In genomic region chr10:110492069-110492782, GRCh38 we compare ENCODE assay signal across 13 cellular contexts. TPM values are rescaled to one million over a fixed set of nuclear protein-coding genes. Genes with fewer than 3 reads are reported as not detected.
DNase-seq lines count a peak whose midpoint lies in the region; ATAC-seq, FAIRE-seq and TF ChIP-seq lines count a peak whose summit lies in the region.
"Had no signal": no experiment of that assay in that cellular context is flagged by ENCODE, and none has a peak within 500 bp of the region (broad histone marks: within the 10 kb centered on the region; RNA-seq: fewer than 3 reads in every experiment).

No MANE protein-coding gene starts in this region.

- peaks cover 6% of the 10 kb centered on the region; the same call in 1 of the 2 replicates for H3K79me2 ChIP-seq in OCI-LY3 (ENCODE audit: low read length)

- H3K9me3 ChIP-seq in OCI-LY3 (ENCODE audit: insufficient read depth, low read length) (no peaks in the 10 kb centered on the region), small intestine (ENCODE audit: control insufficient read depth, low read depth) (no peaks in the 10 kb centered on the region)
- H3K9me3 ChIP-seq: Caco-2, gastroesophageal sphincter had no signal

- peak overlapping the region; percentile 20; the same call in 1 of the 2 replicates for H3K4me2 ChIP-seq in OCI-LY3 (ENCODE audit: low read length)

- no peak for FAIRE-seq in small intestine (lab: Jason Lieb, UNC)
- FAIRE-seq: TTC549 had no signal

- H3K4me3 ChIP-seq in OCI-LY3 (ENCODE audit: low read length) (no peak overlapping the region), small intestine (ENCODE audit: low read depth in 1 of 2, low read length in 2 of 2) (no peak overlapping the region)
- H3K4me3 ChIP-seq: gastroesophageal sphincter had no signal

- TF ChIP-seq CTCF in HFFc6 (IDR thresholded peaks at IDR 0.05): no peak
- no peak for TF ChIP-seq CTCF in OCI-LY3 (IDR thresholded peaks at IDR 0.05; ENCODE audit: low read depth, low read length)

- 0 out of 2 replicates have a peak, but pooled peaks cover 2% of the 10 kb centered on the region for H4K20me1 ChIP-seq in OCI-LY3 (ENCODE audit: insufficient read depth, low read length)

- peaks cover 76% of the 10 kb centered on the region for H3K4me1 Mint-ChIP-seq in HFFc6 (ENCODE audit: low read depth)
- peaks cover 33 to 47% (median 41%) of the 10 kb centered on the region in 3 donors for H3K4me1 Mint-ChIP-seq in naive B cell
- peaks cover 24% of the 10 kb centered on the region for H3K4me1 Mint-ChIP-seq in activated T-cell treated with anti-CD3 and anti-CD28 coated beads, Interleukin-2, amount 50 U/mL, for 4 hours (ENCODE audit: low read depth)

- no peak overlapping the region for H3K9ac ChIP-seq in OCI-LY3 (ENCODE audit: low read length)

- peaks cover 19% of the 10 kb centered on the region for H3K36me3 Mint-ChIP-seq in HFFc6 (ENCODE audit: low read depth)
- no peaks in the 10 kb centered on the region for H3K36me3 Mint-ChIP-seq in naive B cell
- H3K36me3 Mint-ChIP-seq in activated T-cell treated with anti-CD3 and anti-CD28 coated beads, Interleukin-2, amount 50 U/mL, for 4 hours (ENCODE audit: insufficient read depth): peaks cover 3% of the 10 kb centered on the region

- WGBS in small intestine, 3 donors: 71 to 76% (median 75%) methylated on average over 3 of the region's 3 CpGs

- ATAC-seq in GM18517 (IDR thresholded peaks at IDR 0.05; ENCODE audit: unreplicated experiment) (peak; percentile 54), naive B cell (ENCODE audit: low read depth in 2 of 2) (peak; percentile 81 to 83)
- no peak for ATAC-seq in activated T-cell treated with anti-CD3 and anti-CD28 coated beads, Interleukin-2, amount 50 U/mL, for 4 hours
- ATAC-seq: gastroesophageal sphincter had no signal

- H3K4me1 ChIP-seq in OCI-LY3 (ENCODE audit: low read length): peaks cover 21% of the 10 kb centered on the region
- H3K4me1 ChIP-seq in small intestine (ENCODE audit: control insufficient read depth in 2 of 2, insufficient read depth in 1 of 2, low read depth in 1 of 2, low read length in 1 of 2): peaks cover 0 to 5% of the 10 kb centered on the region in 2 donors

- H3K9me3 Mint-ChIP-seq in HFFc6 (no peaks in the 10 kb centered on the region), naive B cell (no peaks in the 10 kb centered on the region)
- no peaks in the 10 kb centered on the region for H3K9me3 Mint-ChIP-seq in activated T-cell treated with anti-CD3 and anti-CD28 coated beads, Interleukin-2, amount 50 U/mL, for 4 hours

- H3K27ac ChIP-seq in OCI-LY3 (ENCODE audit: low read length) (no peak overlapping the region), small intestine (ENCODE audit: low read depth in 1 of 2, low read length in 1 of 2) (no peak overlapping the region)
- H3K27ac ChIP-seq: gastroesophageal sphincter had no signal

- H3K27me3 Mint-ChIP-seq in HFFc6 (ENCODE audit: insufficient read depth) (peaks cover 10% of the 10 kb centered on the region), naive B cell (peaks cover 19 to 32% (median 20%) of the 10 kb centered on the region in 3 donors)
- H3K27me3 Mint-ChIP-seq in activated T-cell treated with anti-CD3 and anti-CD28 coated beads, Interleukin-2, amount 50 U/mL, for 4 hours (ENCODE audit: low read depth): peaks cover 2% of the 10 kb centered on the region

- no peak overlapping the region for H2AFZ ChIP-seq in OCI-LY3 (ENCODE audit: low read depth, low read length)

- H3K36me3 ChIP-seq in OCI-LY3 (replicated peaks; ENCODE audit: low read depth, low read length) (no peaks in the 10 kb centered on the region), small intestine (ENCODE audit: control insufficient read depth in 2 of 2, insufficient read depth in 2 of 2, low read length in 2 of 2) (no peaks in the 10 kb centered on the region)
- H3K36me3 ChIP-seq: gastroesophageal sphincter had no signal

- H3K27me3 ChIP-seq in OCI-LY3 (ENCODE audit: low read depth, low read length) (peaks cover 17% of the 10 kb centered on the region; the same call in 1 of the 2 replicates), small intestine (ENCODE audit: control insufficient read depth in 2 of 2, insufficient read depth in 2 of 2, low read length in 2 of 2) (no peaks in the 10 kb centered on the region)

- no peak for DNase-seq in HFFc6
- peak; percentile 36 for DNase-seq in naive B cell
- DNase-seq in HuH-7.5 (ENCODE audit: low spot score): no peak
- DNase-seq in stimulated activated CD4-positive, alpha-beta T cell treated with anti-CD3 and anti-CD28 coated beads, Interleukin-2, amount 100 ng/mL, for 48 hours: no peak
- DNase-seq in small intestine: no peak
- no peak for DNase-seq in activated T-cell treated with anti-CD3 and anti-CD28 coated beads, Interleukin-2, amount 50 U/mL, for 4 hours
- DNase-seq: anterior cingulate cortex, Caco-2, SHP77 had no signal

- H3K27ac Mint-ChIP-seq in HFFc6 (peak overlapping the region; percentile 83), naive B cell (peak overlapping the region in 4 of 6 donors; percentile 51 to 91 (median 86))

- H3K4me3 Mint-ChIP-seq in HFFc6 (no peak overlapping the region), naive B cell (peak overlapping the region in 3 of 8 donors; percentile 13 to 54 (median 30))
- no peak overlapping the region for H3K4me3 Mint-ChIP-seq in activated T-cell treated with anti-CD3 and anti-CD28 coated beads, Interleukin-2, amount 50 U/mL, for 4 hours

RNA-seq across cellular contexts. Expression of gene DUSP5, which starts 5.5 kb away (rescaled TPM):
- total RNA-seq in HFFc6 (2021; fragmentation: NEBNext Ultra II Directional; extraction: Animal tissue kit (Norgen Biotek cat#: 25700)): 10 to 100 TPM; 31.9 to 58.2 (median 35.0) TPM
- polyA plus RNA-seq in naive B cell (ENCODE audit: low read depth in 6 of 6) (10 to 100 TPM in 5 of 6 donors, 1 to 10 TPM in 1; 6.0 to 29.7 (median 22.6) TPM), small intestine (10 to 100 TPM in 2 of 3 donors, 1 to 10 TPM in 1; 8.3 to 36.2 (median 11.8) TPM)
- total RNA-seq in activated T-cell treated with anti-CD3 and anti-CD28 coated beads, Interleukin-2, amount 50 U/mL, for 4 hours: 10 to 100 TPM; 33.5 to 57.1 (median 56.5) TPM

Comparison
In these comparisons a context has a peak if more than half of its experiments do, and no peak if none do; other contexts are left out.
1. ATAC-seq: peak in GM18517 (single experiment) and naive B cell (2 of 2); none in activated T-cell treated with anti-CD3 and anti-CD28 coated beads, Interleukin-2, amount 50 U/mL, for 4 hours (0 of 2).